ENCODE assay signal across 7 cellular contexts in genomic region chr11:71998649-71999310, GRCh38. TPM values are rescaled to one million over a fixed set of nuclear protein-coding genes. Genes with fewer than 3 reads are reported as not detected.
DNase-seq lines count a peak whose midpoint lies in the region; ATAC-seq and TF ChIP-seq lines count a peak whose summit lies in the region.

Gene IL18BP, plus strand, starts transcription at chr11:71998909. Its CDS starts 1,076 bp downstream, at chr11:71999985.

- TF ChIP-seq EP300 in esophagus muscularis mucosa (IDR thresholded peaks at IDR 0.05) = no peak

- H3K4me1 Mint-ChIP-seq in progenitor cell of endocrine pancreas (ENCODE audit: low read depth) = no peaks in the 10 kb centered on the region

- peak; percentile 50 for ATAC-seq in GM21390 (IDR thresholded peaks at IDR 0.05; ENCODE audit: unreplicated experiment)
- ATAC-seq in GM19467 (IDR thresholded peaks at IDR 0.05; ENCODE audit: unreplicated experiment) = no peak

- no peak within 1 kb of the TSS for H3K4me3 Mint-ChIP-seq in progenitor cell of endocrine pancreas (ENCODE audit: low read depth)

- peak within 1 kb of the TSS; percentile 71 to 87 (median 74) for H3K27ac ChIP-seq in esophagus muscularis mucosa (replicated peaks in 1 of 4)

- H3K4me3 ChIP-seq in esophagus muscularis mucosa = peak within 1 kb of the TSS; percentile 35 to 50 (median 36)

- no peaks in the 10 kb centered on the region for H3K27me3 Mint-ChIP-seq in progenitor cell of endocrine pancreas

- no peak for TF ChIP-seq CTCF in esophagus muscularis mucosa (IDR thresholded peaks at IDR 0.05)
- no peak for TF ChIP-seq CTCF in progenitor cell of endocrine pancreas (IDR thresholded peaks at IDR 0.05; ENCODE audit: unreplicated experiment)

- H3K27me3 ChIP-seq in esophagus muscularis mucosa = no peaks in the 10 kb centered on the region

- intact Hi-C loops in T-helper 1 cell treated with Interleukin-12 subunit alpha and Interleukin-12 subunit beta and Interleukin-4 antibody, amounts not matched to agents 30 ng/mL and 1 ng/mL, for 36 hours (cut with micrococcal nuclease) = loop anchor here (1.0 kb wide), 1 partner anchor 146 kb away; no protein-coding TSS in a partner anchor
- intact Hi-C loops in esophagus muscularis mucosa (cut with DNase I) = no loop called here

- no peak for DNase-seq in esophagus muscularis mucosa (ENCODE audit: extremely low spot score)
- no peak for DNase-seq in progenitor cell of endocrine pancreas (ENCODE audit: low spot score, unreplicated experiment)
- DNase-seq in OCI-M1 (lab: John Stamatoyannopoulos, UW) = no peak
- DNase-seq in activated CD8-positive, alpha-beta memory T cell treated with anti-CD3 and anti-CD28 coated beads, Interleukin-2, amount 50 U/mL, for 48 hours = no peak

- 78% methylated on average over 11 of the region's 11 CpGs for WGBS in esophagus muscularis mucosa

- peaks cover 27 to 57% (median 47%) of the 10 kb centered on the region in 4 donors for H3K4me1 ChIP-seq in esophagus muscularis mucosa

- no peaks in the 10 kb centered on the region for H3K9me3 Mint-ChIP-seq in progenitor cell of endocrine pancreas (ENCODE audit: low read depth)

- H3K27ac Mint-ChIP-seq in progenitor cell of endocrine pancreas = no peak within 1 kb of the TSS

- H3K36me3 Mint-ChIP-seq in progenitor cell of endocrine pancreas (ENCODE audit: insufficient read depth) = peaks cover 3% of the 10 kb centered on the region

- H3K36me3 ChIP-seq in esophagus muscularis mucosa = peaks cover 14 to 49% (median 38%) of the 10 kb centered on the region in 4 donors

- TF ChIP-seq POLR2A in esophagus muscularis mucosa (IDR thresholded peaks at IDR 0.05; ENCODE audit: low read depth) = no peak

- H3K9me3 ChIP-seq in esophagus muscularis mucosa = no peaks in the 10 kb centered on the region

RNA-seq across cellular contexts. Expression of gene IL18BP, which starts in this region (rescaled TPM):
- total RNA-seq in T-helper 1 cell treated with Interleukin-12 subunit alpha and Interleukin-12 subunit beta and Interleukin-4 antibody, amounts not matched to agents 30 ng/mL and 1 ng/mL, for 36 hours = 19.2 and 22.8 TPM in 2 replicates
- total RNA-seq in esophagus muscularis mucosa = 1 to 10 TPM; 2.7 to 9.4 (median 5.9) TPM
- total RNA-seq in progenitor cell of endocrine pancreas = 19.8 and 20.1 TPM in 2 replicates
